ENCODE assay signal across 9 cellular contexts in the genomic region with DNA sequence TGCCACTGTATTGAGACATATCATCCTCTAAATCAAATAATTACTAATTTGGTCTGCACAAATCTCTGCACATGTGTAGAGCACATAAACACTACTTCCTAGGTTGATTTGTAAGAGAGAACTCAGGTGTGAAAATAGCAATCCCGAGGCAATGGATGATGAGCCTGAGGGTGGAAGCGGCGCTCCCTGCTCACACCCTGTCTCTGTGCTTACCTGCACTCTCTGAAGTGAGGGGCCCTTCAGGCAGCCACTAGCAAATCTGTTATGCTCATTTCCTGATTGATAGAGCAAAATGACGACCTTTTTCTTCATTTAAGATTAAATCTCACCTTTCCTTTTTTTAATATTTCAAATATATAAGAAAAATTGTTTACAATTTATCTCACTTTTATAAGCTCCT.
"Had no signal": no experiment of that assay in that cellular context is flagged by ENCODE, and none has a peak within 500 bp of the region (broad histone marks: within the 10 kb centered on the region; RNA-seq: fewer than 3 reads in every experiment).

No MANE protein-coding gene starts in this region.

- H3K4me3 Mint-ChIP-seq: HFFc6, IgD-negative memory B cell had no signal

- H3K36me3 Mint-ChIP-seq: IgD-negative memory B cell had no signal

- ATAC-seq: HCT116, HepG2 had no signal

- H3K27ac ChIP-seq: HL-60 had no signal

- H3K27ac Mint-ChIP-seq: HFFc6, IgD-negative memory B cell had no signal

- DNase-seq: GOT3, H7, HFFc6, KBM-7 had no signal

- H3K4me1 ChIP-seq: HAP-1 had no signal

- H3K36me3 ChIP-seq: HAP-1 had no signal

- H3K27me3 Mint-ChIP-seq: IgD-negative memory B cell had no signal

- H3K4me1 Mint-ChIP-seq: IgD-negative memory B cell had no signal

- H3K4me3 ChIP-seq: HAP-1 had no signal

- H3K9me3 ChIP-seq: HAP-1 had no signal
